ENCODE assay signal across 20 cellular contexts in genomic region chr3:126186271-126186670, GRCh38. TPM values are rescaled to one million over a fixed set of nuclear protein-coding genes. Genes with fewer than 3 reads are reported as not detected.
DNase-seq lines count a peak whose midpoint lies in the region; ATAC-seq lines count a peak whose summit lies in the region.
"Had no signal": no experiment of that assay in that cellular context is flagged by ENCODE, and none has a peak within 500 bp of the region (broad histone marks: within the 10 kb centered on the region; RNA-seq: fewer than 3 reads in every experiment).

No MANE protein-coding gene starts in this region.

- H3K4ac ChIP-seq in mesenchymal stem cell (ENCODE audit: low read depth in 1 of 2, low read length in 2 of 2) = no peak overlapping the region

- H2BK12ac ChIP-seq in mesenchymal stem cell (ENCODE audit: low read length in 2 of 2) = no peak overlapping the region

- no peak overlapping the region for H4K8ac ChIP-seq in mesenchymal stem cell (ENCODE audit: low read length)

- H2BK120ac ChIP-seq in mesenchymal stem cell (ENCODE audit: low read depth, low read length) = no peak overlapping the region

- no peak overlapping the region for H3K4me2 ChIP-seq in mesenchymal stem cell (ENCODE audit: low read length, poor library complexity, severe bottlenecking)

- H3K36me3 ChIP-seq in mesenchymal stem cell (ENCODE audit: control insufficient read depth in 1 of 2, insufficient read depth in 2 of 2, low read depth in 1 of 2, low read length in 2 of 2) = no peaks in the 10 kb centered on the region
- H3K36me3 ChIP-seq: BE2C had no signal

- H3K14ac ChIP-seq in mesenchymal stem cell (ENCODE audit: low read length in 2 of 2) = peak overlapping the region in 1 of 2 experiments; percentile 65

- 94% methylated on average over 4 of the region's 4 CpGs for WGBS in mesenchymal stem cell

- H2AK5ac ChIP-seq in mesenchymal stem cell (ENCODE audit: low read length, severe bottlenecking) = no peak overlapping the region

- H3K9me3 ChIP-seq in mesenchymal stem cell (ENCODE audit: control insufficient read depth, low read length) = no peaks in the 10 kb centered on the region
- H3K9me3 ChIP-seq: BE2C had no signal

- peak; percentile 27 for ATAC-seq in esophagus mucosa
- ATAC-seq in left lobe of liver = peak; percentile 62
- no peak for ATAC-seq in GM21360 (IDR thresholded peaks at IDR 0.05; ENCODE audit: unreplicated experiment)
- ATAC-seq: HCT116 had no signal

- H3K27ac ChIP-seq in mesenchymal stem cell (ENCODE audit: low read length, poor library complexity, severe bottlenecking) = no peak overlapping the region
- H3K27ac ChIP-seq: GM23248 had no signal

- no peak overlapping the region for H3K18ac ChIP-seq in mesenchymal stem cell (ENCODE audit: low read depth in 1 of 2, low read length in 2 of 2)

- H2BK15ac ChIP-seq in mesenchymal stem cell (ENCODE audit: low read depth, poor library complexity, severe bottlenecking) = peak overlapping the region; percentile 12

- H3K9ac ChIP-seq in mesenchymal stem cell (ENCODE audit: low read length) = no peak overlapping the region
- H3K9ac ChIP-seq: GM23248 had no signal

- H3K23ac ChIP-seq in mesenchymal stem cell (ENCODE audit: low read length in 2 of 2) = no peak overlapping the region

- in situ Hi-C loops in G401 (cut with HindIII; ENCODE audit: low sequenced_read_pairs) = no loop called here

- peak overlapping the region; percentile 1 for H4K91ac ChIP-seq in mesenchymal stem cell (ENCODE audit: low read length)

- H3K27me3 ChIP-seq in mesenchymal stem cell (ENCODE audit: control insufficient read depth in 1 of 2, insufficient read depth in 1 of 2, low read length in 2 of 2) = peaks cover 44 to 68% of the 10 kb centered on the region in 2 experiments
- H3K27me3 ChIP-seq: BE2C had no signal

- peak overlapping the region in 1 of 2 experiments; percentile 18 for H3K4me3 ChIP-seq in mesenchymal stem cell (ENCODE audit: insufficient read depth in 1 of 2, low read depth in 1 of 2, low read length in 2 of 2)
- H3K4me3 ChIP-seq: GM23248 had no signal

- DNase-seq in left lobe of liver (ENCODE audit: low spot score) (peak; percentile 83), mesenchymal stem cell (no peak), inferior parietal cortex (ENCODE audit: extremely low spot score) (no peak), G401 (ENCODE audit: low spot score) (no peak)
- DNase-seq: ACHN; BE2C; C1 segment of cervical spinal cord; CD4-positive, CD25-positive, alpha-beta regulatory T cell; CD8-positive, alpha-beta memory T cell; COR-L47; DMS 273 treated with DMSO at 0.1 percent for 48 hours; DMS53; DND-41; EL; GM23248; HFFc6 had no signal

- no peak overlapping the region for H2AFZ ChIP-seq in mesenchymal stem cell (ENCODE audit: low read depth, low read length)
- H2AFZ ChIP-seq: GM23248 had no signal

- no peak overlapping the region for H2BK5ac ChIP-seq in mesenchymal stem cell (ENCODE audit: low read depth, low read length, poor library complexity, severe bottlenecking)

- H3K79me1 ChIP-seq in mesenchymal stem cell (replicated peaks; ENCODE audit: low read length, poor library complexity, severe bottlenecking) = no peaks in the 10 kb centered on the region

- peaks cover 4% of the 10 kb centered on the region for H3K4me1 ChIP-seq in mesenchymal stem cell (ENCODE audit: control insufficient read depth, insufficient read depth, low read depth, low read length)
- H3K4me1 ChIP-seq: BE2C had no signal

RNA-seq across cellular contexts. Expression of gene ALDH1L1, which starts 5.9 kb away (rescaled TPM):
- 4.5 TPM for total RNA-seq in esophagus mucosa
- 492 TPM for total RNA-seq in left lobe of liver
- 0.08 TPM for polyA plus RNA-seq in mesenchymal stem cell (2013, experiment 1 of 2)
- not detected for polyA plus RNA-seq in mesenchymal stem cell (2013, experiment 2 of 2)
- total RNA-seq in G401 (2014; rRNA removed; shearing (Covaris generic)) = not detected in 2 replicates
- total RNA-seq: CD4-positive, CD25-positive, alpha-beta regulatory T cell; CD8-positive, alpha-beta memory T cell; GM23248 had no signal
- polyA plus RNA-seq: CD8-positive, alpha-beta memory T cell; GM23248; IgD-negative memory B cell had no signal

Comparison
In these comparisons a context has a peak if more than half of its experiments do, and no peak if none do; other contexts are left out.
1. RNA of gene ALDH1L1, which starts 5.9 kb away (total RNA-seq): 492 TPM in left lobe of liver (single experiment); 4.5 TPM in esophagus mucosa (single experiment) and not detected in G401; every median in the first group is over 10 times any median in the second.